Comparison of ENCODE assay signal across 8 cellular contexts in genomic region chr4:177309525-177310371, GRCh38. TPM values are rescaled to one million over a fixed set of nuclear protein-coding genes. Genes with fewer than 3 reads are reported as not detected.
DNase-seq lines count a peak whose midpoint lies in the region; ATAC-seq and FAIRE-seq lines count a peak whose summit lies in the region.

Gene NEIL3 (plus strand): TSS chr4:177309874. CDS start chr4:177309954, 80 bp downstream.

- peak within 1 kb of the TSS; percentile 76 for H3K9ac ChIP-seq in NT2/D1 (ENCODE audit: insufficient read length, low read depth)

- peak within 1 kb of the TSS; percentile 73 for H3K4me3 ChIP-seq in NT2/D1 (ENCODE audit: insufficient read length, low read depth)
- H3K4me3 ChIP-seq in mononuclear cell (ENCODE audit: low read length), result peak within 1 kb of the TSS; percentile 84

- in situ Hi-C loops in Caki2 (cut with HindIII; ENCODE audit: low pct_unique_long_range_greater_than_20kb, low sequenced_read_pairs), result no loop called here

- H3K27ac Mint-ChIP-seq in activated CD8-positive, alpha-beta memory T cell treated with anti-CD3 and anti-CD28 coated beads, Interleukin-2, amount 10 ng/mL, durations not matched to agents 7 days and 5 days, result peak within 1 kb of the TSS; percentile 88

- FAIRE-seq in HTR-8/SVneo (lab: Jason Lieb, UNC), result peak; percentile 92

- H3K36me3 ChIP-seq in NT2/D1 (ENCODE audit: insufficient read depth, insufficient read length, low read length), result no peaks in the 10 kb centered on the region

- H3K27me3 ChIP-seq in NT2/D1 (ENCODE audit: insufficient read depth, insufficient read length), result no peaks in the 10 kb centered on the region
- H3K27me3 ChIP-seq in mononuclear cell (ENCODE audit: insufficient read depth, low read length), result no peaks in the 10 kb centered on the region

- no peaks in the 10 kb centered on the region for H3K27me3 Mint-ChIP-seq in activated CD8-positive, alpha-beta memory T cell treated with anti-CD3 and anti-CD28 coated beads, Interleukin-2, amount 10 ng/mL, durations not matched to agents 7 days and 5 days

- peak within 1 kb of the TSS; percentile 93 for H3K4me3 Mint-ChIP-seq in activated CD8-positive, alpha-beta memory T cell treated with anti-CD3 and anti-CD28 coated beads, Interleukin-2, amount 10 ng/mL, durations not matched to agents 7 days and 5 days

- peaks cover 31% of the 10 kb centered on the region for H3K36me3 Mint-ChIP-seq in activated CD8-positive, alpha-beta memory T cell treated with anti-CD3 and anti-CD28 coated beads, Interleukin-2, amount 10 ng/mL, durations not matched to agents 7 days and 5 days

- H3K4me1 Mint-ChIP-seq in activated CD8-positive, alpha-beta memory T cell treated with anti-CD3 and anti-CD28 coated beads, Interleukin-2, amount 10 ng/mL, durations not matched to agents 7 days and 5 days, result peaks cover 48% of the 10 kb centered on the region

- H3K4me1 ChIP-seq in NT2/D1 (ENCODE audit: insufficient read depth, insufficient read length) (no peaks in the 10 kb centered on the region), mononuclear cell (ENCODE audit: insufficient read depth, low read length) (peaks cover 37% of the 10 kb centered on the region)

- DNase-seq in Caki2 (ENCODE audit: low read depth), result peak; percentile 89
- DNase-seq in HTR-8/SVneo (ENCODE audit: insufficient read length, low spot score), result peak; percentile 95
- peak; percentile 56 for DNase-seq in NT2/D1 (ENCODE audit: low read depth, low spot score)
- peak; percentile 98 for DNase-seq in activated CD8-positive, alpha-beta memory T cell treated with anti-CD3 and anti-CD28 coated beads, Interleukin-2, amount 10 ng/mL, durations not matched to agents 7 days and 5 days
- DNase-seq in epidermal melanocyte (ENCODE audit: insufficient read length, low spot score), result peak; percentile 68
- DNase-seq in stimulated activated CD8-positive, alpha-beta memory T cell treated with anti-CD3 and anti-CD28 coated beads, Interleukin-2, amount 100 ng/mL, for 48 hours (ENCODE audit: low read depth in 2 of 2), result peak; percentile 96

- ATAC-seq in GM21381 (IDR thresholded peaks at IDR 0.05; ENCODE audit: unreplicated experiment), result peak; percentile 86
- peak; percentile 89 for ATAC-seq in activated CD8-positive, alpha-beta memory T cell treated with anti-CD3 and anti-CD28 coated beads, Interleukin-2, amount 10 ng/mL, durations not matched to agents 7 days and 5 days

- CTCF ChIA-PET in activated CD8-positive, alpha-beta memory T cell treated with anti-CD3 and anti-CD28 coated beads, Interleukin-2, amount 10 ng/mL, durations not matched to agents 7 days and 5 days (lab: Charles Lee), result interaction anchor here (0.8 to 4.9 kb wide), 5 partner anchors 13 to 133 kb away, joined by 3 to 24 read pairs (median 5); partner anchors contain the start of gene AGA

- no peaks in the 10 kb centered on the region for H3K9me3 Mint-ChIP-seq in activated CD8-positive, alpha-beta memory T cell treated with anti-CD3 and anti-CD28 coated beads, Interleukin-2, amount 10 ng/mL, durations not matched to agents 7 days and 5 days (ENCODE audit: low read depth)

- H3K9me3 ChIP-seq in NT2/D1 (ENCODE audit: insufficient read depth, low read length) (no peaks in the 10 kb centered on the region), mononuclear cell (ENCODE audit: low read depth, low read length) (no peaks in the 10 kb centered on the region)

RNA-seq across cellular contexts. Expression of gene NEIL3, which starts in this region (rescaled TPM):
- total RNA-seq in Caki2 (2014; rRNA removed; shearing (Covaris generic); ENCODE audit: low replicate concordance), result 16.3 and 20.7 TPM in 2 replicates
- 10 to 100 TPM; 27.5 to 40.5 TPM for total RNA-seq in activated CD8-positive, alpha-beta memory T cell treated with anti-CD3 and anti-CD28 coated beads, Interleukin-2, amount 10 ng/mL, durations not matched to agents 7 days and 5 days
- total RNA-seq in mononuclear cell, result 6.3 TPM

Comparison
In these comparisons a context has a peak if more than half of its experiments do, and no peak if none do; other contexts are left out.
1. Peak in every context shown above with its lines: DNase-seq, ATAC-seq and H3K4me3 ChIP-seq.